In genomic region chr1:203295796-203296195, GRCh38 we compare ENCODE assay signal across 1 cellular context.
TF ChIP-seq lines count a peak whose summit lies in the region.

No MANE protein-coding gene starts in this region.

TF ChIP-seq in SK-N-SH, 30 proteins besides CTCF, POLR2A, EP300 and RAD21 (continued from another document):
- no peak for TF ChIP-seq USF1 (IDR thresholded peaks at IDR 0.05; ENCODE audit: borderline replicate concordance, low read depth)
- TF ChIP-seq JUND (IDR thresholded peaks at IDR 0.05) = no peak
- TF ChIP-seq GATA2 (CRISPR knock-in tag; IDR thresholded peaks at IDR 0.05) = no peak
- no peak for TF ChIP-seq TCF12 (IDR thresholded peaks at IDR 0.05)
- TF ChIP-seq MEF2A (IDR thresholded peaks at IDR 0.05; ENCODE audit: borderline replicate concordance, low read depth) = no peak
- no peak for TF ChIP-seq FOSL2 (IDR thresholded peaks at IDR 0.05; ENCODE audit: borderline replicate concordance, low read depth)
- TF ChIP-seq TEAD4 (IDR thresholded peaks at IDR 0.05; ENCODE audit: borderline replicate concordance, insufficient read depth) = no peak
